ENCODE assay signal across 15 cellular contexts in the genomic region with DNA sequence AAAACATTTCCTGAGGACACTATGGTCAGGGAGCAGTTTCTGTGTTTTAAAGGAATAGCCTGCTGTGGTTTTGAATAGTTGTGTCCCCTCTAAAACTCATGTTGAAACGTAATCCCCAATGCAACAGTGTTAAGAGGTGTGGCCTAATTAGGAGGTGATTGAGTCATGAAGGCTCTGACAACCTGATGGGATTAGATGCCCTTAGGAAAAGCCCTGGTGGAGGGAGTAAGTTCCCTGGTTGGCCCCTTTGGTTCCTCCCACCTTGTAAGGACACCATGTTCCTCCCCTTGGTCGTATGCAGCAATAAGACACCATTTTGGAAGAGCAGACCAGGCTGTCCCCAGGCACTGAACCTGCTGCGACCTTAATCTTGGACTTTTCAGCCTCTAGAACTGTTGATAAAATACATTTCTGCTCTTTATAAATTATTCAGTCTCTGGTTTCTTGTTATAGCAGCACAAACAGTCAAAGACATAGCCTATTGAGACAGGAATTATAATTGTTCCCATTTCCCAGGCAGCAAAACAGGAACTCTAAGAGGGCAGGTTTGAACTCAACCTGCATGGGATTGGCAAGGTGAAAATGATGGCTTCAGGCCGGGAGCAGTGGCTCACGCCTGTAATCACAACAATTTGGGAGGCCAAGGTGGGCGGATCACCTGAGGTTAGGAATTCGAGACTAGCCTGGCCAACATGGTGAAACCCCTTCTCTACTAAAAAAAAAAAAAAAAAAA. TPM values are rescaled to one million over a fixed set of nuclear protein-coding genes. Genes with fewer than 3 reads are reported as not detected.
A peak's percentile ranks its signal among the peaks of the same experiment; 100 is the strongest.
DNase-seq lines count a peak whose midpoint lies in the region; ATAC-seq, FAIRE-seq and TF ChIP-seq lines count a peak whose summit lies in the region.
"Had no signal": no experiment of that assay in that cellular context is flagged by ENCODE, and none has a peak within 500 bp of the region (broad histone marks: within the 10 kb centered on the region; RNA-seq: fewer than 3 reads in every experiment).

No MANE protein-coding gene starts in this region.

- ATAC-seq in A549 (peak in 1 of 2 experiments; percentile 1; a peak in 1 of 6 replicates), memory B cell (ENCODE audit: low read depth) (no peak), right cardiac atrium (no peak)
- ATAC-seq in natural killer cell treated with Interleukin-12 subunit alpha and Interleukin-12 subunit beta and Interleukin-15 and Interleukin-18, amount 100 ng/mL, for 72 hours = no peak
- ATAC-seq in activated T-cell treated with anti-CD3 and anti-CD28 coated beads, Interleukin-2, amount 50 U/mL, for 72 hours (replicated peaks in 1 of 2) = no peak

- H3K27me3 Mint-ChIP-seq in memory B cell = no peaks in the 10 kb centered on the region
- H3K27me3 Mint-ChIP-seq in natural killer cell treated with Interleukin-12 subunit alpha and Interleukin-12 subunit beta and Interleukin-15 and Interleukin-18, amount 100 ng/mL, for 72 hours = no peaks in the 10 kb centered on the region
- peaks cover 9% of the 10 kb centered on the region for H3K27me3 Mint-ChIP-seq in activated T-cell treated with anti-CD3 and anti-CD28 coated beads, Interleukin-2, amount 50 U/mL, for 72 hours (ENCODE audit: low read depth)
- H3K27me3 Mint-ChIP-seq: activated CD4-positive, alpha-beta T cell treated with anti-CD3 and anti-CD28 coated beads, Interleukin-2, amount 10 ng/mL, durations not matched to agents 7 days and 5 days had no signal

- no peaks in the 10 kb centered on the region for H3K36me3 ChIP-seq in H7 (replicated peaks; ENCODE audit: control insufficient read depth, insufficient read depth, low read length)
- no peaks in the 10 kb centered on the region for H3K36me3 ChIP-seq in SJSA1
- H3K36me3 ChIP-seq: esophagus muscularis mucosa, stomach had no signal

- peak overlapping the region; percentile 83 for H3K4me2 ChIP-seq in A549

- intact Hi-C loops in right cardiac atrium (cut with DNase I) = no loop called here

- H3K9me3 ChIP-seq in A549 = no peaks in the 10 kb centered on the region
- H3K9me3 ChIP-seq in SJSA1 (replicated peaks) = no peaks in the 10 kb centered on the region
- H3K9me3 ChIP-seq in right cardiac atrium (ENCODE audit: control insufficient read depth, low read length) = peaks cover 2% of the 10 kb centered on the region

- FAIRE-seq in A549 (lab: Jason Lieb, UNC) = no peak

- H3K4me1 Mint-ChIP-seq in memory B cell = peaks cover 31% of the 10 kb centered on the region
- peaks cover 9 to 12% of the 10 kb centered on the region in 2 donors for H3K4me1 Mint-ChIP-seq in natural killer cell treated with Interleukin-12 subunit alpha and Interleukin-12 subunit beta and Interleukin-15 and Interleukin-18, amount 100 ng/mL, for 72 hours (ENCODE audit: low read depth in 2 of 2)
- H3K4me1 Mint-ChIP-seq in activated T-cell treated with anti-CD3 and anti-CD28 coated beads, Interleukin-2, amount 50 U/mL, for 72 hours (ENCODE audit: low read depth) = no peaks in the 10 kb centered on the region
- H3K4me1 Mint-ChIP-seq: activated CD4-positive, alpha-beta T cell treated with anti-CD3 and anti-CD28 coated beads, Interleukin-2, amount 10 ng/mL, durations not matched to agents 7 days and 5 days had no signal

- H3K27ac Mint-ChIP-seq in memory B cell = peak overlapping the region; percentile 70
- H3K27ac Mint-ChIP-seq in natural killer cell treated with Interleukin-12 subunit alpha and Interleukin-12 subunit beta and Interleukin-15 and Interleukin-18, amount 100 ng/mL, for 72 hours = no peak overlapping the region
- H3K27ac Mint-ChIP-seq in activated T-cell treated with anti-CD3 and anti-CD28 coated beads, Interleukin-2, amount 50 U/mL, for 72 hours = no peak overlapping the region
- H3K27ac Mint-ChIP-seq: activated CD4-positive, alpha-beta T cell treated with anti-CD3 and anti-CD28 coated beads, Interleukin-2, amount 10 ng/mL, durations not matched to agents 7 days and 5 days had no signal

- H3K27ac ChIP-seq in A549 (peak overlapping the region; percentile 99), SJSA1 (peak overlapping the region; percentile 77), right cardiac atrium (ENCODE audit: low read length) (no peak overlapping the region)
- H3K27ac ChIP-seq: esophagus muscularis mucosa had no signal

- TF ChIP-seq RAD21 in A549 (conservative IDR thresholded peaks at IDR 0.05 in 1 of 2, IDR thresholded peaks at IDR 0.05 in 1 of 2) = no peak

- H3K4me3 ChIP-seq in A549 (no peak overlapping the region), H7 (ENCODE audit: insufficient read depth, low read depth, low read length) (no peak overlapping the region), SJSA1 (no peak overlapping the region), right cardiac atrium (ENCODE audit: low read length) (no peak overlapping the region)
- H3K4me3 ChIP-seq: esophagus muscularis mucosa, stomach had no signal

- POLR2A ChIA-PET in A549 (lab: Yijun Ruan, JAX) = interaction anchor here (0.7 to 3.1 kb wide), 8 partner anchors 11 to 184 kb away, joined by 3 to 62 read pairs (median 8); a partner anchor contains a TSS

- peaks cover 8% of the 10 kb centered on the region for H3K36me3 Mint-ChIP-seq in memory B cell
- peaks cover 5% of the 10 kb centered on the region for H3K36me3 Mint-ChIP-seq in natural killer cell treated with Interleukin-12 subunit alpha and Interleukin-12 subunit beta and Interleukin-15 and Interleukin-18, amount 100 ng/mL, for 72 hours
- peaks cover 5 to 6% of the 10 kb centered on the region in 2 donors for H3K36me3 Mint-ChIP-seq in activated T-cell treated with anti-CD3 and anti-CD28 coated beads, Interleukin-2, amount 50 U/mL, for 72 hours (ENCODE audit: insufficient read depth in 2 of 2)

- H3K4me1 ChIP-seq in A549 (peaks cover 95% of the 10 kb centered on the region), SJSA1 (replicated peaks) (peaks cover 74% of the 10 kb centered on the region), right cardiac atrium (ENCODE audit: control insufficient read depth, insufficient read depth, low read length) (peaks cover 13% of the 10 kb centered on the region)

- H3K9me3 Mint-ChIP-seq in memory B cell = peaks cover 8% of the 10 kb centered on the region
- H3K9me3 Mint-ChIP-seq in natural killer cell treated with Interleukin-12 subunit alpha and Interleukin-12 subunit beta and Interleukin-15 and Interleukin-18, amount 100 ng/mL, for 72 hours = no peaks in the 10 kb centered on the region
- H3K9me3 Mint-ChIP-seq in activated T-cell treated with anti-CD3 and anti-CD28 coated beads, Interleukin-2, amount 50 U/mL, for 72 hours = peaks cover 3 to 4% of the 10 kb centered on the region in 2 donors

- DNase-seq in A549 (ENCODE audit: low read depth in 1 of 2, low spot score in 1 of 2) = peak in 1 of 2 experiments; percentile 80
- DNase-seq in H7 = peak; percentile 14
- no peak for DNase-seq in SJSA1 (ENCODE audit: low read depth in 1 of 2, low spot score in 2 of 2)
- no peak for DNase-seq in memory B cell (ENCODE audit: low spot score in 2 of 2)
- DNase-seq in right cardiac atrium = no peak
- DNase-seq in natural killer cell treated with Interleukin-12 subunit alpha and Interleukin-12 subunit beta and Interleukin-15 and Interleukin-18, amount 100 ng/mL, for 72 hours (ENCODE audit: low spot score) = no peak
- DNase-seq in activated CD4-positive, alpha-beta T cell treated with anti-CD3 and anti-CD28 coated beads for 48 hours = no peak
- no peak for DNase-seq in activated T-cell treated with anti-CD3 and anti-CD28 coated beads, Interleukin-2, amount 50 U/mL, for 72 hours
- DNase-seq: activated CD4-positive, alpha-beta T cell treated with anti-CD3 and anti-CD28 coated beads, Interleukin-2, amount 10 ng/mL, durations not matched to agents 7 days and 5 days; activated T-cell treated with anti-CD3 and anti-CD28 coated beads, Interleukin-2, amount 50 U/mL, for 4 hours; NCI-H1092; OCI-M1; stomach; T-helper 2 cell had no signal

- WGBS in A549 (ENCODE audit: missing lambda C conversion rate) = 49% methylated on average over 7 of the region's 7 CpGs
- WGBS in right cardiac atrium = 84% methylated on average over 7 of the region's 7 CpGs

- H3K4me3 Mint-ChIP-seq in memory B cell = no peak overlapping the region
- no peak overlapping the region for H3K4me3 Mint-ChIP-seq in natural killer cell treated with Interleukin-12 subunit alpha and Interleukin-12 subunit beta and Interleukin-15 and Interleukin-18, amount 100 ng/mL, for 72 hours
- no peak overlapping the region for H3K4me3 Mint-ChIP-seq in activated T-cell treated with anti-CD3 and anti-CD28 coated beads, Interleukin-2, amount 50 U/mL, for 72 hours
- H3K4me3 Mint-ChIP-seq: activated CD4-positive, alpha-beta T cell treated with anti-CD3 and anti-CD28 coated beads, Interleukin-2, amount 10 ng/mL, durations not matched to agents 7 days and 5 days; activated T-cell treated with anti-CD3 and anti-CD28 coated beads, Interleukin-2, amount 50 U/mL, for 4 hours had no signal

- no peak for TF ChIP-seq CTCF in A549 (IDR thresholded peaks at IDR 0.05)

- TF ChIP-seq EP300 in A549 (IDR thresholded peaks at IDR 0.05) = no peak

- no peak for TF ChIP-seq POLR2A in A549 (IDR thresholded peaks at IDR 0.05; ENCODE audit: low read length)

- CTCF ChIA-PET in A549 (lab: Yijun Ruan, JAX) = interaction anchor here (0.7 to 2.4 kb wide), 9 partner anchors 10 to 224 kb away, joined by 3 to 16 read pairs (median 5); no protein-coding TSS in a partner anchor

- H3K27me3 ChIP-seq in H7 (ENCODE audit: control insufficient read depth, insufficient read depth, low read length) (no peaks in the 10 kb centered on the region), SJSA1 (replicated peaks) (no peaks in the 10 kb centered on the region), right cardiac atrium (ENCODE audit: control insufficient read depth, insufficient read depth) (no peaks in the 10 kb centered on the region)
- H3K27me3 ChIP-seq: esophagus muscularis mucosa, stomach had no signal

RNA-seq across cellular contexts. Expression of a gene that starts 20.5 kb away (rescaled TPM):
- polyA plus RNA-seq in A549 (2011; rRNA removed) = 134 and 137 TPM in 2 replicates
- polyA plus RNA-seq in A549 (2012; cell fraction: cytosol; rRNA removed) = 80.9 and 113 TPM in 2 replicates
- polyA plus RNA-seq in A549 (2012; cell fraction: nucleus; rRNA removed) = 217 and 283 TPM in 2 replicates
- 107 to 122 TPM (median 107 TPM) in 3 replicates for polyA plus RNA-seq in A549 (2017; fragmentation: RNase III; extraction: RNeasy Plus Mini Kit Qiagen cat#74134 plus additional on column Dnase treatment)
- 438 and 510 TPM in 2 replicates for polyA minus RNA-seq in A549 (2011; rRNA and poly(A)+ RNA removed)
- 28.9 and 31.3 TPM in 2 replicates for total RNA-seq in H7 (2014; rRNA removed; shearing (Covaris generic))
- total RNA-seq in SJSA1 (2014; rRNA removed; shearing (Covaris generic)) = 56.9 and 92.5 TPM in 2 replicates
- 10 to 100 TPM; 37.5 to 48.3 (median 42.7) TPM for total RNA-seq in right cardiac atrium
- polyA plus RNA-seq in right cardiac atrium = 19.7 TPM
- under 1 TPM in 1 of 2 donors, not detected in 1; 0.50 TPM for total RNA-seq in natural killer cell treated with Interleukin-12 subunit alpha and Interleukin-12 subunit beta and Interleukin-15 and Interleukin-18, amount 100 ng/mL, for 72 hours
- 1 to 10 TPM in 1 of 2 donors, under 1 TPM in 1; 0.29 to 1.2 TPM for total RNA-seq in activated T-cell treated with anti-CD3 and anti-CD28 coated beads, Interleukin-2, amount 50 U/mL, for 72 hours
- total RNA-seq: activated CD4-positive, alpha-beta T cell treated with anti-CD3 and anti-CD28 coated beads, Interleukin-2, amount 10 ng/mL, durations not matched to agents 7 days and 5 days had no signal

Comparison
In these comparisons a context has a peak if more than half of its experiments do, and no peak if none do; other contexts are left out.
1. RNA of a gene that starts 20.5 kb away (total RNA-seq): 56.9 to 92.5 TPM in SJSA1, 37.5 to 48.3 TPM in right cardiac atrium and 28.9 to 31.3 TPM in H7; 0.29 to 1.2 TPM in activated T-cell treated with anti-CD3 and anti-CD28 coated beads, Interleukin-2, amount 50 U/mL, for 72 hours and 0.50 TPM in natural killer cell treated with Interleukin-12 subunit alpha and Interleukin-12 subunit beta and Interleukin-15 and Interleukin-18, amount 100 ng/mL, for 72 hours; every median in the first group is over 10 times any median in the second.